ENCODE assay signal across 13 cellular contexts in genomic region chr2:174599310-174599941, GRCh38. TPM values are rescaled to one million over a fixed set of nuclear protein-coding genes. Genes with fewer than 3 reads are reported as not detected.
A peak's percentile ranks its signal among the peaks of the same experiment; 100 is the strongest.
DNase-seq lines count a peak whose midpoint lies in the region; ATAC-seq, FAIRE-seq and TF ChIP-seq lines count a peak whose summit lies in the region.
"Had no signal": no experiment of that assay in that cellular context is flagged by ENCODE, and none has a peak within 500 bp of the region (broad histone marks: within the 10 kb centered on the region; RNA-seq: fewer than 3 reads in every experiment).

No MANE protein-coding gene starts in this region.

- no peak for TF ChIP-seq CTCF in OCI-LY1 (IDR thresholded peaks at IDR 0.05; ENCODE audit: low read length)
- no peak for TF ChIP-seq CTCF in endothelial cell (IDR thresholded peaks at IDR 0.05; ENCODE audit: unreplicated experiment)
- TF ChIP-seq CTCF in kidney (IDR thresholded peaks at IDR 0.05; ENCODE audit: borderline replicate concordance, extremely low read depth, insufficient read depth), result no peak
- TF ChIP-seq CTCF in GM10248 (IDR thresholded peaks at IDR 0.05; ENCODE audit: control extremely low read depth, extremely low read depth, low read depth, missing control alignments), result no peak

- H3K9me3 ChIP-seq in OCI-LY1 (ENCODE audit: low read length), result no peaks in the 10 kb centered on the region
- no peaks in the 10 kb centered on the region for H3K9me3 ChIP-seq in subcutaneous abdominal adipose tissue (ENCODE audit: control insufficient read depth in 5 of 5, low read length in 5 of 5)
- no peaks in the 10 kb centered on the region for H3K9me3 ChIP-seq in kidney (ENCODE audit: control insufficient read depth in 1 of 2, low read length in 2 of 2)

- peaks cover 60% of the 10 kb centered on the region for H3K36me3 Mint-ChIP-seq in activated CD8-positive, alpha-beta memory T cell treated with anti-CD3 and anti-CD28 coated beads, Interleukin-2, amount 10 ng/mL, durations not matched to agents 7 days and 5 days
- H3K36me3 Mint-ChIP-seq in endothelial cell (ENCODE audit: low read depth, unreplicated experiment), result peaks cover 20% of the 10 kb centered on the region

- no peak overlapping the region; the same call in 1 of the 2 replicates for H3K9ac ChIP-seq in OCI-LY1 (ENCODE audit: low read length)
- no peak overlapping the region for H3K9ac ChIP-seq in subcutaneous abdominal adipose tissue (ENCODE audit: low read length in 5 of 5)
- H3K9ac ChIP-seq in kidney (ENCODE audit: low read length in 2 of 2), result no peak overlapping the region

- ATAC-seq in activated CD8-positive, alpha-beta memory T cell treated with anti-CD3 and anti-CD28 coated beads, Interleukin-2, amount 10 ng/mL, durations not matched to agents 7 days and 5 days, result no peak
- no peak for ATAC-seq in HG03045 (IDR thresholded peaks at IDR 0.05; ENCODE audit: unreplicated experiment)

- H3K4me1 ChIP-seq in OCI-LY1 (ENCODE audit: insufficient read depth, low read length, severe bottlenecking) (peaks cover 86% of the 10 kb centered on the region), subcutaneous abdominal adipose tissue (ENCODE audit: control insufficient read depth in 5 of 5, insufficient read depth in 5 of 5, low read length in 5 of 5) (peaks cover 0 to 29% (median 10%) of the 10 kb centered on the region in 5 donors), kidney (ENCODE audit: control insufficient read depth in 1 of 2, insufficient read depth in 1 of 2, low read depth in 1 of 2, low read length in 2 of 2) (no peaks in the 10 kb centered on the region)

- FAIRE-seq in kidney (lab: Jason Lieb, UNC), result no peak

- H3K4me1 Mint-ChIP-seq in activated CD8-positive, alpha-beta memory T cell treated with anti-CD3 and anti-CD28 coated beads, Interleukin-2, amount 10 ng/mL, durations not matched to agents 7 days and 5 days, result peaks cover 61% of the 10 kb centered on the region
- H3K4me1 Mint-ChIP-seq in endothelial cell (ENCODE audit: unreplicated experiment), result peaks cover 36% of the 10 kb centered on the region

- no peaks in the 10 kb centered on the region for H3K27me3 ChIP-seq in OCI-LY1 (ENCODE audit: insufficient read depth, low read length)
- H3K27me3 ChIP-seq in subcutaneous abdominal adipose tissue (ENCODE audit: control insufficient read depth in 5 of 5, insufficient read depth in 4 of 5, low read length in 5 of 5), result no peaks in the 10 kb centered on the region
- H3K27me3 ChIP-seq: cardiac muscle cell had no signal

- peak overlapping the region; percentile 98 for H3K27ac ChIP-seq in OCI-LY1 (ENCODE audit: low read depth, low read length, poor library complexity, severe bottlenecking)
- peak overlapping the region; percentile 16 for H3K27ac ChIP-seq in subcutaneous abdominal adipose tissue (ENCODE audit: low read depth, low read length)
- peak overlapping the region in 1 of 2 donors; percentile 60 for H3K27ac ChIP-seq in kidney (ENCODE audit: low read depth in 2 of 2, low read length in 2 of 2)
- H3K27ac ChIP-seq: cardiac muscle cell had no signal

- H3K9me2 ChIP-seq in OCI-LY1 (ENCODE audit: low read depth, low read length), result no peaks in the 10 kb centered on the region

- peak overlapping the region; percentile 10; the same call in 1 of the 2 replicates for H3K4me2 ChIP-seq in OCI-LY1 (ENCODE audit: low read length)

- peak overlapping the region; percentile 95 for H3K27ac Mint-ChIP-seq in activated CD8-positive, alpha-beta memory T cell treated with anti-CD3 and anti-CD28 coated beads, Interleukin-2, amount 10 ng/mL, durations not matched to agents 7 days and 5 days
- no peak overlapping the region for H3K27ac Mint-ChIP-seq in endothelial cell (ENCODE audit: unreplicated experiment)

- no peaks in the 10 kb centered on the region for H3K27me3 Mint-ChIP-seq in activated CD8-positive, alpha-beta memory T cell treated with anti-CD3 and anti-CD28 coated beads, Interleukin-2, amount 10 ng/mL, durations not matched to agents 7 days and 5 days
- H3K27me3 Mint-ChIP-seq in endothelial cell (ENCODE audit: unreplicated experiment), result peaks cover 5% of the 10 kb centered on the region

- H3K79me2 ChIP-seq in OCI-LY1 (ENCODE audit: insufficient read depth, low read length), result peaks cover 29% of the 10 kb centered on the region

- H3K36me3 ChIP-seq in OCI-LY1 (ENCODE audit: insufficient read depth, low read length), result no peaks in the 10 kb centered on the region
- no peaks in the 10 kb centered on the region for H3K36me3 ChIP-seq in subcutaneous abdominal adipose tissue (ENCODE audit: control insufficient read depth in 5 of 5, insufficient read depth in 5 of 5, low read length in 5 of 5)
- no peaks in the 10 kb centered on the region for H3K36me3 ChIP-seq in kidney (ENCODE audit: control insufficient read depth in 1 of 2, insufficient read depth in 2 of 2, low read length in 2 of 2)
- H3K36me3 ChIP-seq: cardiac muscle cell had no signal

- POLR2A ChIA-PET in GM10248 (lab: Yijun Ruan, JAX), result interaction anchor here (1.3 kb wide), 1 partner anchor 10 kb away, joined by 3 read pairs; no protein-coding TSS in a partner anchor

- H2AFZ ChIP-seq in OCI-LY1 (ENCODE audit: low read length), result no peak overlapping the region

- no peak overlapping the region for H3K4me3 Mint-ChIP-seq in activated CD8-positive, alpha-beta memory T cell treated with anti-CD3 and anti-CD28 coated beads, Interleukin-2, amount 10 ng/mL, durations not matched to agents 7 days and 5 days
- peak overlapping the region; percentile 25 for H3K4me3 Mint-ChIP-seq in endothelial cell (ENCODE audit: unreplicated experiment)

- H4K20me1 ChIP-seq in OCI-LY1 (ENCODE audit: insufficient read depth, low read length), result no peaks in the 10 kb centered on the region

- DNase-seq in activated CD8-positive, alpha-beta memory T cell treated with anti-CD3 and anti-CD28 coated beads, Interleukin-2, amount 10 ng/mL, durations not matched to agents 7 days and 5 days, result no peak
- DNase-seq in activated CD8-positive, alpha-beta memory T cell treated with anti-CD3 and anti-CD28 coated beads for 24 hours, result no peak
- DNase-seq in endothelial cell (ENCODE audit: low spot score), result no peak
- DNase-seq in kidney, result no peak
- DNase-seq in GM10248 (ENCODE audit: extremely low spot score), result no peak
- DNase-seq: activated CD8-positive, alpha-beta memory T cell treated with anti-CD3 and anti-CD28 coated beads, Interleukin-2, amount 50 U/mL, for 4 hours; EL; NCI-H146; stimulated activated CD4-positive, alpha-beta T cell treated with anti-CD3 and anti-CD28 coated beads, Interleukin-12 subunit alpha, Interleukin-12 subunit beta, amount 100 ng/mL, for 4 hours had no signal

- H3K4me3 ChIP-seq in OCI-LY1 (ENCODE audit: low read depth, low read length, poor library complexity, severe bottlenecking), result no peak overlapping the region
- H3K4me3 ChIP-seq in subcutaneous abdominal adipose tissue (ENCODE audit: low read depth in 1 of 5, low read length in 5 of 5), result no peak overlapping the region
- no peak overlapping the region for H3K4me3 ChIP-seq in kidney (ENCODE audit: low read length in 2 of 2)
- H3K4me3 ChIP-seq: cardiac muscle cell had no signal

- intact Hi-C loops in kidney (cut with DNase I), result no loop called here

- H3K9me3 Mint-ChIP-seq in activated CD8-positive, alpha-beta memory T cell treated with anti-CD3 and anti-CD28 coated beads, Interleukin-2, amount 10 ng/mL, durations not matched to agents 7 days and 5 days (ENCODE audit: low read depth), result no peaks in the 10 kb centered on the region
- H3K9me3 Mint-ChIP-seq in endothelial cell (ENCODE audit: unreplicated experiment), result peaks cover 5% of the 10 kb centered on the region

- H3F3A ChIP-seq in OCI-LY1 (ENCODE audit: insufficient read depth, low read length), result no peaks in the 10 kb centered on the region

- CTCF ChIA-PET in activated CD8-positive, alpha-beta memory T cell treated with anti-CD3 and anti-CD28 coated beads, Interleukin-2, amount 10 ng/mL, durations not matched to agents 7 days and 5 days (lab: Charles Lee), result interaction anchor here (0.8 to 3.5 kb wide), 9 partner anchors 10 to 90 kb away, joined by 3 to 28 read pairs (median 4); no protein-coding TSS in a partner anchor
- CTCF ChIA-PET in GM10248 (lab: Yijun Ruan, JAX), result interaction anchor here (0.6 to 12.6 kb wide), 11 partner anchors 8 to 114 kb away, joined by 3 to 95 read pairs (median 4); no protein-coding TSS in a partner anchor

RNA-seq across cellular contexts. Expression of gene WIPF1, which starts 1.8 kb away (rescaled TPM):
- 100 to 1,000 TPM; 465 to 588 TPM for total RNA-seq in activated CD8-positive, alpha-beta memory T cell treated with anti-CD3 and anti-CD28 coated beads, Interleukin-2, amount 10 ng/mL, durations not matched to agents 7 days and 5 days
- total RNA-seq in endothelial cell (ENCODE audit: unreplicated experiment) (62.8 TPM), kidney (55.0 TPM)
- polyA plus RNA-seq in kidney (ENCODE audit: insufficient read depth, low read depth, low replicate concordance), result 11.7 TPM
